ENCODE assay signal across 29 cellular contexts in the genomic region with DNA sequence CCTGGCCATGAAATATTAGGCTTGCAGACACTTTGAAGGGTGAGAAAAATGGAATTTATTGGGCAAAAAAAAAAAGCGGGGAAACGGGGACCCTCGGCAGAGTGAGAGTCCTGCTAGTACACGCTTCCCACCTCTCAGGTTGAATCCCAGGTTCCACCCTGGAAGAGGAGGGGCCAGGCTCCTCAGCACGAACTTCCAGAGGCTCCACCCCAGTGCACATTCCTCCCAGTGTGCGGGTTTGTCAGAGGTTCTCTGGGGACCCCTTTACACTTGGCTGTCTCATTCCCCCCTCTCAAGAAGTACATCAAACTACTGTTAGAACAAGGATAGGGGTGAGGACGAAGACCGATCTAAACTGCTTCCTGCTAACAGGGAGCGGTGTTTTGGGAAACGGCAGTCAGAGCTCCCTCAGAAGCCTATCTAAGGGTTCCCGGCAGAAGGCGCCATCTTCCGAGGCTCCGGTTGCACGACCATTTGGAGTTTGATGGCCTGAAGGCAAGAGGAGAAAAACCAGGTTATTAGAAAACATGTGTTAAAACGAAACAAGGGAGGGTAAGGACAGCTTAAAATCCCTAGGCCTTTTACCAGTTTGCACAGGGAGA. TPM values are rescaled to one million over a fixed set of nuclear protein-coding genes. Genes with fewer than 3 reads are reported as not detected.
"Had no signal": no experiment of that assay in that cellular context is flagged by ENCODE, and none has a peak within 500 bp of the region (broad histone marks: within the 10 kb centered on the region; RNA-seq: fewer than 3 reads in every experiment).

No MANE protein-coding gene starts in this region.

- H3K4me1 ChIP-seq: ascending aorta, body of pancreas, Peyer's patch had no signal

- ATAC-seq: activated CD8-positive, alpha-beta T cell treated with anti-CD3 and anti-CD28 coated beads, Interleukin-2, amount 10 ng/mL, durations not matched to agents 7 days and 5 days; activated naive CD4-positive, alpha-beta T cell treated with anti-CD3 and anti-CD28 coated beads, Interleukin-2, amount 50 U/mL, for 72 hours; activated naive CD8-positive, alpha-beta T cell treated with anti-CD3 and anti-CD28 coated beads, Interleukin-2, amount 50 U/mL, for 24 hours; body of pancreas had no signal

- H3K27ac Mint-ChIP-seq: activated CD8-positive, alpha-beta T cell treated with anti-CD3 and anti-CD28 coated beads, Interleukin-2, amount 10 ng/mL, durations not matched to agents 7 days and 5 days; activated naive CD8-positive, alpha-beta T cell treated with anti-CD3 and anti-CD28 coated beads, Interleukin-2, amount 50 U/mL, for 24 hours; activated T-helper 1 cell treated with anti-CD3 and anti-CD28 coated beads, Interleukin-12 subunit alpha, Interleukin-12 subunit beta, Interleukin-2, Interleukin-4 antibody, amounts not matched to agents 30 ng/mL and 10 ng/mL and 1 ng/mL, durations not matched to agents 14 hours and 24 hours and 36 hours; T-helper 1 cell treated with Interleukin-12 subunit alpha and Interleukin-12 subunit beta and Interleukin-4 antibody, amounts not matched to agents 30 μg/mL and 1 μg/mL, for 36 hours had no signal

- H3K4me3 ChIP-seq: ascending aorta, body of pancreas, MG63, Peyer's patch, SJSA1 had no signal

- H3K36me3 ChIP-seq: ascending aorta, MG63, Peyer's patch, SJSA1 had no signal

- H3K9me3 ChIP-seq: ascending aorta, body of pancreas, MG63, Peyer's patch, SJSA1 had no signal

- H3K4me1 Mint-ChIP-seq: activated naive CD8-positive, alpha-beta T cell treated with anti-CD3 and anti-CD28 coated beads, Interleukin-2, amount 50 U/mL, for 24 hours; central memory CD8-positive, alpha-beta T cell had no signal

- DNase-seq: activated CD4-positive, alpha-beta T cell treated with anti-CD3 and anti-CD28 coated beads for 48 hours; activated CD4-positive, alpha-beta T cell treated with anti-CD3 and anti-CD28 coated beads, Interleukin-2, amount 50 U/mL, for 4 hours; activated CD4-positive, CD25-positive, alpha-beta regulatory T cell treated with anti-CD3 and anti-CD28 coated beads, Interleukin-2, amount 50 U/mL, for 72 hours; activated CD8-positive, alpha-beta memory T cell treated with anti-CD3 and anti-CD28 coated beads, Interleukin-2, amount 50 U/mL, for 48 hours; activated CD8-positive, alpha-beta T cell treated with anti-CD3 and anti-CD28 coated beads, Interleukin-2, amount 10 ng/mL, durations not matched to agents 7 days and 5 days; activated effector memory CD4-positive, alpha-beta T cell treated with Interleukin-2 at 50 U/mL for 16 hours; activated naive CD4-positive, alpha-beta T cell; activated naive CD8-positive, alpha-beta T cell treated with anti-CD3 and anti-CD28 coated beads, Interleukin-2, amount 50 U/mL, for 24 hours; activated T-cell treated with anti-CD3 and anti-CD28 coated beads, Interleukin-2, amount 50 U/mL, for 1 hour; amniotic stem cell; body of pancreas; MG63; MV-4-11; NCI-H1092 treated with DMSO at 0.1 percent for 48 hours; NCI-H1417 treated with DMSO at 0.1 percent for 48 hours; NCI-H187; NCI-H2081; NCI-H345; NCI-H510A treated with DMSO at 0.1 percent for 48 hours; NCI-H69; Peyer's patch; Right ventricle myocardium superior had no signal

- H3K36me3 Mint-ChIP-seq: activated naive CD4-positive, alpha-beta T cell treated with anti-CD3 and anti-CD28 coated beads, Interleukin-2, amount 50 U/mL, for 72 hours had no signal

- H3K4me3 Mint-ChIP-seq: activated CD8-positive, alpha-beta T cell treated with anti-CD3 and anti-CD28 coated beads, Interleukin-2, amount 10 ng/mL, durations not matched to agents 7 days and 5 days; activated naive CD8-positive, alpha-beta T cell treated with anti-CD3 and anti-CD28 coated beads, Interleukin-2, amount 50 U/mL, for 24 hours; activated T-helper 1 cell treated with anti-CD3 and anti-CD28 coated beads, Interleukin-12 subunit alpha, Interleukin-12 subunit beta, Interleukin-2, Interleukin-4 antibody, amounts not matched to agents 30 ng/mL and 10 ng/mL and 1 ng/mL, durations not matched to agents 14 hours and 24 hours and 36 hours; central memory CD8-positive, alpha-beta T cell; T-helper 1 cell treated with Interleukin-12 subunit alpha and Interleukin-12 subunit beta and Interleukin-4 antibody, amounts not matched to agents 30 μg/mL and 1 μg/mL, for 36 hours had no signal

- H3K27me3 ChIP-seq: ascending aorta, body of pancreas, MG63, Peyer's patch, SJSA1 had no signal

- H3K9me3 Mint-ChIP-seq: activated naive CD4-positive, alpha-beta T cell treated with anti-CD3 and anti-CD28 coated beads, Interleukin-2, amount 50 U/mL, for 72 hours; activated naive CD8-positive, alpha-beta T cell treated with anti-CD3 and anti-CD28 coated beads, Interleukin-2, amount 50 U/mL, for 24 hours; activated T-helper 1 cell treated with anti-CD3 and anti-CD28 coated beads, Interleukin-12 subunit alpha, Interleukin-12 subunit beta, Interleukin-2, Interleukin-4 antibody, amounts not matched to agents 30 ng/mL and 10 ng/mL and 1 ng/mL, durations not matched to agents 14 hours and 24 hours and 36 hours; central memory CD8-positive, alpha-beta T cell; T-helper 1 cell treated with Interleukin-12 subunit alpha and Interleukin-12 subunit beta and Interleukin-4 antibody, amounts not matched to agents 30 μg/mL and 1 μg/mL, for 36 hours had no signal

- H3K27ac ChIP-seq: ascending aorta, body of pancreas, Peyer's patch, RWPE1, SJSA1 had no signal

RNA-seq across cellular contexts. Expression of gene FOLR3, which starts 27.5 kb away (rescaled TPM):
- total RNA-seq: activated CD8-positive, alpha-beta T cell treated with anti-CD3 and anti-CD28 coated beads, Interleukin-2, amount 10 ng/mL, durations not matched to agents 7 days and 5 days; activated naive CD4-positive, alpha-beta T cell treated with anti-CD3 and anti-CD28 coated beads, Interleukin-2, amount 50 U/mL, for 72 hours; activated T-helper 1 cell treated with anti-CD3 and anti-CD28 coated beads, Interleukin-12 subunit alpha, Interleukin-12 subunit beta, Interleukin-2, Interleukin-4 antibody, amounts not matched to agents 30 ng/mL and 10 ng/mL and 1 ng/mL, durations not matched to agents 14 hours and 24 hours and 36 hours; ascending aorta; body of pancreas; Peyer's patch; SJSA1 had no signal

RNA-seq across cellular contexts. Expression of gene FOLR1, which starts 28.9 kb away (rescaled TPM):
- total RNA-seq: activated CD8-positive, alpha-beta T cell treated with anti-CD3 and anti-CD28 coated beads, Interleukin-2, amount 10 ng/mL, durations not matched to agents 7 days and 5 days; activated naive CD4-positive, alpha-beta T cell treated with anti-CD3 and anti-CD28 coated beads, Interleukin-2, amount 50 U/mL, for 72 hours; activated T-helper 1 cell treated with anti-CD3 and anti-CD28 coated beads, Interleukin-12 subunit alpha, Interleukin-12 subunit beta, Interleukin-2, Interleukin-4 antibody, amounts not matched to agents 30 ng/mL and 10 ng/mL and 1 ng/mL, durations not matched to agents 14 hours and 24 hours and 36 hours; ascending aorta; Peyer's patch had no signal

RNA-seq across cellular contexts. Expression of gene ANAPC15, which starts 50.5 kb away (rescaled TPM):
- total RNA-seq: ascending aorta had no signal

RNA-seq across cellular contexts. Expression of gene FOLR2, which starts 53.6 kb away (rescaled TPM):
- total RNA-seq: activated CD8-positive, alpha-beta T cell treated with anti-CD3 and anti-CD28 coated beads, Interleukin-2, amount 10 ng/mL, durations not matched to agents 7 days and 5 days; activated naive CD4-positive, alpha-beta T cell treated with anti-CD3 and anti-CD28 coated beads, Interleukin-2, amount 50 U/mL, for 72 hours; activated T-helper 1 cell treated with anti-CD3 and anti-CD28 coated beads, Interleukin-12 subunit alpha, Interleukin-12 subunit beta, Interleukin-2, Interleukin-4 antibody, amounts not matched to agents 30 ng/mL and 10 ng/mL and 1 ng/mL, durations not matched to agents 14 hours and 24 hours and 36 hours; SJSA1 had no signal

RNA-seq across cellular contexts. Expression of gene TOMT, which starts 57.3 kb away (rescaled TPM):
- total RNA-seq: activated CD8-positive, alpha-beta T cell treated with anti-CD3 and anti-CD28 coated beads, Interleukin-2, amount 10 ng/mL, durations not matched to agents 7 days and 5 days; activated naive CD4-positive, alpha-beta T cell treated with anti-CD3 and anti-CD28 coated beads, Interleukin-2, amount 50 U/mL, for 72 hours; activated T-helper 1 cell treated with anti-CD3 and anti-CD28 coated beads, Interleukin-12 subunit alpha, Interleukin-12 subunit beta, Interleukin-2, Interleukin-4 antibody, amounts not matched to agents 30 ng/mL and 10 ng/mL and 1 ng/mL, durations not matched to agents 14 hours and 24 hours and 36 hours; ascending aorta; body of pancreas; Peyer's patch; Right ventricle myocardium superior; SJSA1 had no signal
